ENCODE assay signal across 17 cellular contexts in genomic region chr6:18115356-18115755, GRCh38. TPM values are rescaled to one million over a fixed set of nuclear protein-coding genes. Genes with fewer than 3 reads are reported as not detected.
DNase-seq lines count a peak whose midpoint lies in the region; ATAC-seq and TF ChIP-seq lines count a peak whose summit lies in the region.
"Had no signal": no experiment of that assay in that cellular context is flagged by ENCODE, and none has a peak within 500 bp of the region (broad histone marks: within the 10 kb centered on the region; RNA-seq: fewer than 3 reads in every experiment).

No MANE protein-coding gene starts in this region.

- no peak overlapping the region for H3K27ac Mint-ChIP-seq in T-helper 17 cell
- no peak overlapping the region for H3K27ac Mint-ChIP-seq in effector memory CD8-positive, alpha-beta T cell
- H3K27ac Mint-ChIP-seq: dendritic cell treated with granulocyte-macrophage colony-stimulating factor and Interleukin-4, amounts not matched to agents 40 ng/mL and 50 ng/mL, for 4 days; stimulated activated memory B cell treated with anti-CD40 and anti-IgM and Interleukin-4, amounts not matched to agents 10 μg/mL and 1 μg/mL and 100 μg/mL, for 72 hours had no signal

- H3K9me3 ChIP-seq in DND-41 (ENCODE audit: insufficient read depth, low read length, severe bottlenecking) (no peaks in the 10 kb centered on the region), T-helper 17 cell (ENCODE audit: control insufficient read depth, low read length, poor library complexity, severe bottlenecking) (no peaks in the 10 kb centered on the region)
- H3K9me3 ChIP-seq: BLaER1 treated with 17β-estradiol and CSF1 and Interleukin-3, amounts not matched to agents 10 nM and 100 nM; esophagus squamous epithelium; uterus had no signal

- TF ChIP-seq CTCF in DND-41 (IDR thresholded peaks at IDR 0.05; ENCODE audit: borderline replicate concordance, extremely low read depth, low read length, poor library complexity, severe bottlenecking) = no peak

- H4K20me1 ChIP-seq in DND-41 (ENCODE audit: insufficient read depth, low read length) = no peaks in the 10 kb centered on the region
- H4K20me1 ChIP-seq: BLaER1 treated with 17β-estradiol and CSF1 and Interleukin-3, amounts not matched to agents 10 nM and 100 nM had no signal

- no peaks in the 10 kb centered on the region for H3K36me3 Mint-ChIP-seq in T-helper 17 cell (ENCODE audit: low read depth)
- H3K36me3 Mint-ChIP-seq in effector memory CD8-positive, alpha-beta T cell (ENCODE audit: insufficient read depth) = no peaks in the 10 kb centered on the region
- H3K36me3 Mint-ChIP-seq: stimulated activated memory B cell treated with anti-CD40 and anti-IgM and Interleukin-4, amounts not matched to agents 10 μg/mL and 1 μg/mL and 100 μg/mL, for 72 hours had no signal

- no peak overlapping the region for H3K4me2 ChIP-seq in DND-41 (ENCODE audit: insufficient read depth, low read length)
- H3K4me2 ChIP-seq: BLaER1 treated with 17β-estradiol and CSF1 and Interleukin-3, amounts not matched to agents 10 nM and 100 nM; hepatocyte had no signal

- no peak overlapping the region for H3K9ac ChIP-seq in DND-41 (ENCODE audit: low read depth, low read length)
- H3K9ac ChIP-seq: BLaER1 treated with 17β-estradiol and CSF1 and Interleukin-3, amounts not matched to agents 10 nM and 100 nM had no signal

- no peaks in the 10 kb centered on the region for H3K9me3 Mint-ChIP-seq in effector memory CD8-positive, alpha-beta T cell
- H3K9me3 Mint-ChIP-seq: dendritic cell treated with granulocyte-macrophage colony-stimulating factor and Interleukin-4, amounts not matched to agents 40 ng/mL and 50 ng/mL, for 4 days had no signal

- no peaks in the 10 kb centered on the region for H3K4me1 ChIP-seq in DND-41 (ENCODE audit: insufficient read depth, low read length)
- H3K4me1 ChIP-seq: uterus had no signal

- peaks cover 5% of the 10 kb centered on the region for H3K27me3 ChIP-seq in DND-41 (ENCODE audit: insufficient read depth, low read length, poor library complexity)
- H3K27me3 ChIP-seq: BLaER1 treated with 17β-estradiol and CSF1 and Interleukin-3, amounts not matched to agents 10 nM and 100 nM; esophagus squamous epithelium; hepatocyte; uterus had no signal

- peak; percentile 17; the same call in 1 of the 3 replicates for ATAC-seq in DND-41 (ENCODE audit: insufficient read depth, low read depth)
- peak; percentile 69 for ATAC-seq in HG02884 (IDR thresholded peaks at IDR 0.05; ENCODE audit: unreplicated experiment)
- peak; percentile 54 for ATAC-seq in T-helper 17 cell
- peak; percentile 48 for ATAC-seq in effector memory CD8-positive, alpha-beta T cell (replicated peaks)
- ATAC-seq in HG03175 (IDR thresholded peaks at IDR 0.05; ENCODE audit: unreplicated experiment) = no peak
- ATAC-seq: stimulated activated memory B cell treated with anti-CD40 and anti-IgM and Interleukin-4, amounts not matched to agents 10 μg/mL and 1 μg/mL and 100 μg/mL, for 72 hours had no signal

- no peaks in the 10 kb centered on the region for H3K36me3 ChIP-seq in DND-41 (ENCODE audit: insufficient read depth, low read length)
- H3K36me3 ChIP-seq: BLaER1 treated with 17β-estradiol and CSF1 and Interleukin-3, amounts not matched to agents 10 nM and 100 nM; esophagus squamous epithelium; uterus had no signal

- peaks cover 22% of the 10 kb centered on the region for H3K27me3 Mint-ChIP-seq in T-helper 17 cell
- H3K27me3 Mint-ChIP-seq in effector memory CD8-positive, alpha-beta T cell = peaks cover 20 to 41% of the 10 kb centered on the region in 2 donors
- H3K27me3 Mint-ChIP-seq: dendritic cell treated with granulocyte-macrophage colony-stimulating factor and Interleukin-4, amounts not matched to agents 40 ng/mL and 50 ng/mL, for 4 days had no signal

- H3K4me3 Mint-ChIP-seq in T-helper 17 cell = peak overlapping the region; percentile 19
- H3K4me3 Mint-ChIP-seq in effector memory CD8-positive, alpha-beta T cell = peak overlapping the region; percentile 9 to 42
- H3K4me3 Mint-ChIP-seq: dendritic cell treated with granulocyte-macrophage colony-stimulating factor and Interleukin-4, amounts not matched to agents 40 ng/mL and 50 ng/mL, for 4 days; stimulated activated memory B cell treated with anti-CD40 and anti-IgM and Interleukin-4, amounts not matched to agents 10 μg/mL and 1 μg/mL and 100 μg/mL, for 72 hours had no signal

- peaks cover 9% of the 10 kb centered on the region for H3K4me1 Mint-ChIP-seq in T-helper 17 cell
- peaks cover 9 to 10% of the 10 kb centered on the region in 2 donors for H3K4me1 Mint-ChIP-seq in effector memory CD8-positive, alpha-beta T cell (ENCODE audit: low read depth in 2 of 2)

- H2AFZ ChIP-seq in DND-41 (ENCODE audit: low read depth, low read length) = no peak overlapping the region
- H2AFZ ChIP-seq: hepatocyte had no signal

- no peak for DNase-seq in DND-41
- no peak for DNase-seq in T-helper 17 cell
- DNase-seq in effector memory CD8-positive, alpha-beta T cell = no peak
- no peak for DNase-seq in DMS153 (lab: John Stamatoyannopoulos, UW)
- DNase-seq in DMS53 treated with DMSO at 0.1 percent for 48 hours (lab: John Stamatoyannopoulos, UW; ENCODE audit: unreplicated experiment) = no peak
- DNase-seq: esophagus squamous epithelium, IMR-90, NCI-H146, NCI-H510A treated with DMSO at 0.1 percent for 48 hours, T-helper 9 cell, uterus had no signal

- H3K79me2 ChIP-seq in DND-41 (ENCODE audit: insufficient read depth, low read length) = no peaks in the 10 kb centered on the region
- H3K79me2 ChIP-seq: hepatocyte had no signal

- no peak overlapping the region for H3K4me3 ChIP-seq in DND-41 (ENCODE audit: low read depth in 1 of 2, low read length in 2 of 2)
- H3K4me3 ChIP-seq: BLaER1 treated with 17β-estradiol and CSF1 and Interleukin-3, amounts not matched to agents 10 nM and 100 nM; esophagus squamous epithelium; hepatocyte; uterus had no signal

- H3K27ac ChIP-seq in DND-41 (ENCODE audit: low read length) = no peak overlapping the region
- H3K27ac ChIP-seq: BLaER1 treated with 17β-estradiol and CSF1 and Interleukin-3, amounts not matched to agents 10 nM and 100 nM; esophagus squamous epithelium; hepatocyte; uterus had no signal

RNA-seq across cellular contexts. Expression of gene NHLRC1, which starts 7.1 kb away (rescaled TPM):
- under 1 TPM; 0.13 to 0.37 TPM for total RNA-seq in T-helper 17 cell

RNA-seq across cellular contexts. Expression of gene TPMT, which starts 39.5 kb away (rescaled TPM):
- total RNA-seq in T-helper 17 cell = 1 to 10 TPM; 4.4 to 6.1 TPM

RNA-seq across cellular contexts. Expression of gene KDM1B, which starts 39.9 kb away (rescaled TPM):
- 1 to 10 TPM; 8.4 to 8.7 TPM for total RNA-seq in T-helper 17 cell
